In the genomic region with DNA sequence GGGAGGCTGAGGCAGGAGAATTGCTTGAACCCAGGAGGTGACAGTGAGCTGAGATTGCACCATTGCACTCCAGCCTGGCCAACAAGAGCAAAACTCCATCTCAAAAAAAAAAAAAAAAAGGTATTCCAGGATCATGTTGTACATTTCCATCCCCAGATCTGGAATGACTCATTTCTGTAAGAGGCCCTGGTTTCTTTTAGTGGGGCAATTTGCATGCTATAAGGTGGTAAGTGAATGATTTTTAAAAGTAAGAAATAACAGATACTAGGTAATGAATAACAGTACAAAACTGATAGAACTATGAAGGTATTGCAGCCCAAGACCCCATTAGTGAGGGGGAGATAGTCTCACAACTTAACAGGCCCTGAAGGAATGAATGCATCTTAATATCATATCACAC, we compare ENCODE assay signal across 27 cellular contexts. TPM values are rescaled to one million over a fixed set of nuclear protein-coding genes. Genes with fewer than 3 reads are reported as not detected.
DNase-seq lines count a peak whose midpoint lies in the region; ATAC-seq, FAIRE-seq and TF ChIP-seq lines count a peak whose summit lies in the region.
"Had no signal": no experiment of that assay in that cellular context is flagged by ENCODE, and none has a peak within 500 bp of the region (broad histone marks: within the 10 kb centered on the region; RNA-seq: fewer than 3 reads in every experiment).

No MANE protein-coding gene starts in this region.

- H3K79me1 ChIP-seq in mesenchymal stem cell (replicated peaks; ENCODE audit: low read length, poor library complexity, severe bottlenecking) = no peaks in the 10 kb centered on the region

- no peak overlapping the region for H2BK15ac ChIP-seq in mesenchymal stem cell (ENCODE audit: low read depth, poor library complexity, severe bottlenecking)

- H3K36me3 ChIP-seq in adipocyte (ENCODE audit: control insufficient read depth, insufficient read depth, low read length, severe bottlenecking) = no peaks in the 10 kb centered on the region
- no peaks in the 10 kb centered on the region for H3K36me3 ChIP-seq in mesenchymal stem cell (ENCODE audit: control insufficient read depth in 1 of 2, insufficient read depth in 2 of 2, low read depth in 1 of 2, low read length in 2 of 2)
- H3K36me3 ChIP-seq in upper lobe of right lung = no peaks in the 10 kb centered on the region
- H3K36me3 ChIP-seq: BE2C, lower lobe of right lung, SJCRH30 had no signal

- H3K4me2 ChIP-seq in mesenchymal stem cell (ENCODE audit: low read length, poor library complexity, severe bottlenecking) = no peak overlapping the region
- H3K4me2 ChIP-seq: hepatocyte had no signal

- no peaks in the 10 kb centered on the region for H3K27me3 ChIP-seq in adipocyte (replicated peaks; ENCODE audit: control insufficient read depth, insufficient read depth, low read length)
- no peaks in the 10 kb centered on the region for H3K27me3 ChIP-seq in mesenchymal stem cell (ENCODE audit: control insufficient read depth in 1 of 2, insufficient read depth in 1 of 2, low read length in 2 of 2)
- no peaks in the 10 kb centered on the region for H3K27me3 ChIP-seq in upper lobe of right lung
- H3K27me3 ChIP-seq: BE2C, dorsolateral prefrontal cortex, hepatocyte, SJCRH30 had no signal

- no peak for TF ChIP-seq POLR2A in H54 (IDR thresholded peaks at IDR 0.05; ENCODE audit: low read depth, low read length)

- FAIRE-seq in H54 (lab: Jason Lieb, UNC) = no peak
- FAIRE-seq: GM18507 had no signal

- intact Hi-C loops in upper lobe of right lung (cut with DNase I) = no loop called here

- H3K4me3 ChIP-seq in adipocyte (ENCODE audit: low read length) = no peak overlapping the region
- H3K4me3 ChIP-seq in mesenchymal stem cell (ENCODE audit: insufficient read depth in 1 of 2, low read depth in 1 of 2, low read length in 2 of 2) = no peak overlapping the region
- no peak overlapping the region for H3K4me3 ChIP-seq in upper lobe of right lung
- H3K4me3 ChIP-seq: dorsolateral prefrontal cortex, hepatocyte, lower lobe of right lung, psoas muscle, SJCRH30 had no signal

- H3K23ac ChIP-seq in mesenchymal stem cell (ENCODE audit: low read length in 2 of 2) = no peak overlapping the region

- ATAC-seq in GM19351 (IDR thresholded peaks at IDR 0.05; ENCODE audit: unreplicated experiment) (peak; percentile 50), upper lobe of right lung (no peak)
- ATAC-seq: lower lobe of right lung; natural killer cell treated with Interleukin-12 subunit alpha and Interleukin-12 subunit beta and Interleukin-15 and Interleukin-18, amount 100 ng/mL, for 72 hours; psoas muscle had no signal

- H3K18ac ChIP-seq in mesenchymal stem cell (ENCODE audit: low read depth in 1 of 2, low read length in 2 of 2) = no peak overlapping the region

- no peak overlapping the region for H2AK5ac ChIP-seq in mesenchymal stem cell (ENCODE audit: low read length, severe bottlenecking)

- H3K4ac ChIP-seq in mesenchymal stem cell (ENCODE audit: low read depth in 1 of 2, low read length in 2 of 2) = no peak overlapping the region

- DNase-seq in HCEC 1CT (peak; percentile 23), adipocyte (ENCODE audit: low read depth) (peak; percentile 25), mesenchymal stem cell (peak; percentile 31), H54 (ENCODE audit: insufficient read length, low spot score) (no peak), upper lobe of right lung (no peak), middle frontal gyrus (ENCODE audit: extremely low spot score, low spot score) (no peak)
- DNase-seq in activated T-cell treated with anti-CD3 and anti-CD28 coated beads, Interleukin-2, amount 50 U/mL, for 48 hours = no peak
- DNase-seq: activated CD4-positive, alpha-beta T cell treated with anti-CD3 and anti-CD28 coated beads, Interleukin-2, amount 10 ng/mL, durations not matched to agents 24 days and 14 days; activated gamma-delta T cell treated with Interleukin-2 at 50 U/mL for 16 hours; activated T-cell treated with anti-CD3 and anti-CD28 coated beads, Interleukin-2, amount 50 U/mL, for 1 hour; BE2C; CD8-positive, alpha-beta memory T cell; dorsolateral prefrontal cortex; H7; lower lobe of right lung; NCI-H146; occipital lobe; psoas muscle; RPMI8226; SJCRH30; stimulated activated CD4-positive, alpha-beta T cell treated with anti-CD3 and anti-CD28 coated beads, Interleukin-4, amount 100 ng/mL, for 4 hours; SW 1271 had no signal

- no peak overlapping the region for H2BK120ac ChIP-seq in mesenchymal stem cell (ENCODE audit: low read depth, low read length)

- H4K8ac ChIP-seq in mesenchymal stem cell (ENCODE audit: low read length) = no peak overlapping the region

- no peak overlapping the region for H3K14ac ChIP-seq in mesenchymal stem cell (ENCODE audit: low read length in 2 of 2)

- H3K27ac ChIP-seq in mesenchymal stem cell (ENCODE audit: low read length, poor library complexity, severe bottlenecking) = no peak overlapping the region
- no peak overlapping the region for H3K27ac ChIP-seq in upper lobe of right lung
- H3K27ac ChIP-seq: dorsolateral prefrontal cortex, hepatocyte, lower lobe of right lung, psoas muscle, SJCRH30, VCaP had no signal

- H3K9me3 ChIP-seq in adipocyte (ENCODE audit: control insufficient read depth, low read length) (no peaks in the 10 kb centered on the region), mesenchymal stem cell (ENCODE audit: control insufficient read depth, low read length) (no peaks in the 10 kb centered on the region), upper lobe of right lung (no peaks in the 10 kb centered on the region)
- H3K9me3 ChIP-seq: BE2C, lower lobe of right lung, psoas muscle, SJCRH30 had no signal

- H3K9ac ChIP-seq in adipocyte (ENCODE audit: low read length) (no peak overlapping the region), mesenchymal stem cell (ENCODE audit: low read length) (no peak overlapping the region)

- no peak for TF ChIP-seq CTCF in upper lobe of right lung (IDR thresholded peaks at IDR 0.05)

- H3K4me1 ChIP-seq in adipocyte (ENCODE audit: control insufficient read depth, insufficient read depth, low read length) (peaks cover 4% of the 10 kb centered on the region), mesenchymal stem cell (ENCODE audit: control insufficient read depth, insufficient read depth, low read depth, low read length) (no peaks in the 10 kb centered on the region), upper lobe of right lung (no peaks in the 10 kb centered on the region)
- H3K4me1 ChIP-seq: BE2C, lower lobe of right lung, psoas muscle, SJCRH30 had no signal

- H4K91ac ChIP-seq in mesenchymal stem cell (ENCODE audit: low read length) = no peak overlapping the region

- no peak overlapping the region for H2BK5ac ChIP-seq in mesenchymal stem cell (ENCODE audit: low read depth, low read length, poor library complexity, severe bottlenecking)

- no peak overlapping the region for H2AFZ ChIP-seq in mesenchymal stem cell (ENCODE audit: low read depth, low read length)
- H2AFZ ChIP-seq: hepatocyte had no signal

- H2BK12ac ChIP-seq in mesenchymal stem cell (ENCODE audit: low read length in 2 of 2) = no peak overlapping the region

RNA-seq across cellular contexts. Expression of gene ADCK1, which starts 17.7 kb away (rescaled TPM):
- polyA plus RNA-seq in mesenchymal stem cell (2013, experiment 1 of 2) = 6.0 TPM
- polyA plus RNA-seq in mesenchymal stem cell (2013, experiment 2 of 2) = 6.1 TPM
- total RNA-seq in upper lobe of right lung = 8.5 TPM

RNA-seq across cellular contexts. Expression of gene SNW1, which starts 21.2 kb away (rescaled TPM):
- 81.2 TPM for polyA plus RNA-seq in mesenchymal stem cell (2013, experiment 1 of 2)
- 82.2 TPM for polyA plus RNA-seq in mesenchymal stem cell (2013, experiment 2 of 2)
- total RNA-seq in upper lobe of right lung = 64.7 TPM

Comparison
In these comparisons a context has a peak if more than half of its experiments do, and no peak if none do; other contexts are left out.
1. DNase-seq: peak in HCEC 1CT (single experiment), adipocyte (single experiment) and mesenchymal stem cell (single experiment); none in activated T-cell treated with anti-CD3 and anti-CD28 coated beads, Interleukin-2, amount 50 U/mL, for 48 hours (0 of 2), H54 (single experiment), upper lobe of right lung (single experiment) and middle frontal gyrus (single experiment).